10 cellular contexts compared by ENCODE assay signal in genomic region chr2:237931205-237931721, GRCh38. TPM values are rescaled to one million over a fixed set of nuclear protein-coding genes. Genes with fewer than 3 reads are reported as not detected.
DNase-seq lines count a peak whose midpoint lies in the region; ATAC-seq and TF ChIP-seq lines count a peak whose summit lies in the region.
"Had no signal": no experiment of that assay in that cellular context is flagged by ENCODE, and none has a peak within 500 bp of the region (broad histone marks: within the 10 kb centered on the region; RNA-seq: fewer than 3 reads in every experiment).

No MANE protein-coding gene starts in this region.

- intact Hi-C loops in activated CD4-positive, alpha-beta T cell treated with anti-CD3 and anti-CD28 coated beads, Interleukin-2, amount 10 ng/mL, durations not matched to agents 24 days and 14 days (cut with micrococcal nuclease): no loop called here
- intact Hi-C loops in lower lobe of right lung (cut with DNase I) (no loop called here), aorta (cut with DNase I) (loop anchor here in 1 of 2 donors (5.0 kb wide), 1 partner anchor 36 kb away; the partner anchor contains the start of gene UBE2F), PC-9 (cut with micrococcal nuclease; ENCODE audit: unreplicated experiment) (no loop called here)

- H3K36me3 ChIP-seq in lower lobe of right lung (no peaks in the 10 kb centered on the region), aorta (ENCODE audit: control insufficient read depth in 1 of 2, insufficient read depth in 2 of 2, low read length in 1 of 2) (no peaks in the 10 kb centered on the region), PC-9 (ENCODE audit: low read depth) (no peaks in the 10 kb centered on the region)

- peaks cover 13% of the 10 kb centered on the region; the same call in 1 of the 2 replicates for H3F3A ChIP-seq in PC-9 (ENCODE audit: insufficient read depth, low read depth)

- no peaks in the 10 kb centered on the region for H4K20me1 ChIP-seq in PC-9 (ENCODE audit: insufficient read depth)

- H3K9me3 ChIP-seq in lower lobe of right lung (no peaks in the 10 kb centered on the region), aorta (ENCODE audit: control insufficient read depth, low read length) (no peaks in the 10 kb centered on the region), PC-9 (ENCODE audit: insufficient read depth, low read depth) (0 out of 2 replicates have a peak, but pooled peaks cover 7% of the 10 kb centered on the region)

- POLR2A ChIA-PET in PC-9 (lab: Charles Lee; ENCODE audit: unreplicated experiment): interaction anchor here (0.6 kb wide), 1 partner anchor 329 kb away, joined by 6 read pairs; no protein-coding TSS in a partner anchor

- H3K27me3 ChIP-seq in lower lobe of right lung (ENCODE audit: low read depth) (no peaks in the 10 kb centered on the region), aorta (ENCODE audit: control insufficient read depth in 1 of 2, insufficient read depth in 2 of 2, low read length in 1 of 2) (no peaks in the 10 kb centered on the region), PC-9 (ENCODE audit: insufficient read depth, low read depth) (no peaks in the 10 kb centered on the region)

- H3K9me3 Mint-ChIP-seq in activated CD4-positive, alpha-beta T cell treated with anti-CD3 and anti-CD28 coated beads, Interleukin-2, amount 10 ng/mL, durations not matched to agents 24 days and 14 days: peaks cover 16% of the 10 kb centered on the region
- H3K9me3 Mint-ChIP-seq in immature natural killer cell: no peaks in the 10 kb centered on the region

- H3K27me3 Mint-ChIP-seq in activated CD4-positive, alpha-beta T cell treated with anti-CD3 and anti-CD28 coated beads, Interleukin-2, amount 10 ng/mL, durations not matched to agents 24 days and 14 days: no peaks in the 10 kb centered on the region
- peaks cover 0 to 6% (median 2%) of the 10 kb centered on the region in 3 donors for H3K27me3 Mint-ChIP-seq in immature natural killer cell (ENCODE audit: low read depth in 3 of 3)

- H3K9me2 ChIP-seq in PC-9 (ENCODE audit: insufficient read depth): no peaks in the 10 kb centered on the region

- H3K36me3 Mint-ChIP-seq in activated CD4-positive, alpha-beta T cell treated with anti-CD3 and anti-CD28 coated beads, Interleukin-2, amount 10 ng/mL, durations not matched to agents 24 days and 14 days (ENCODE audit: low read depth): no peaks in the 10 kb centered on the region
- H3K36me3 Mint-ChIP-seq in immature natural killer cell: no peaks in the 10 kb centered on the region
- H3K36me3 Mint-ChIP-seq: brain had no signal

- no peak overlapping the region for H3K27ac ChIP-seq in lower lobe of right lung
- H3K27ac ChIP-seq in aorta (ENCODE audit: low read depth in 1 of 2, low read length in 2 of 2): peak overlapping the region in 1 of 2 donors; percentile 67
- H3K27ac ChIP-seq in PC-9: no peak overlapping the region

- H3K4me1 Mint-ChIP-seq in activated CD4-positive, alpha-beta T cell treated with anti-CD3 and anti-CD28 coated beads, Interleukin-2, amount 10 ng/mL, durations not matched to agents 24 days and 14 days: peaks cover 29% of the 10 kb centered on the region
- peaks cover 30 to 33% of the 10 kb centered on the region in 2 donors for H3K4me1 Mint-ChIP-seq in immature natural killer cell

- ATAC-seq in lower lobe of right lung (peak; percentile 49 to 60), aorta (ENCODE audit: low FRiP score) (peak; percentile 15), GM21360 (IDR thresholded peaks at IDR 0.05; ENCODE audit: unreplicated experiment) (no peak)

- no peaks in the 10 kb centered on the region for H3K79me2 ChIP-seq in PC-9 (ENCODE audit: low read depth)

- H3K4me2 ChIP-seq in PC-9: no peak overlapping the region

- TF ChIP-seq CTCF in lower lobe of right lung (IDR thresholded peaks at IDR 0.05) (no peak), PC-9 (conservative IDR thresholded peaks at IDR 0.05) (no peak)

- H3K4me3 ChIP-seq in lower lobe of right lung (no peak overlapping the region), aorta (ENCODE audit: low read length in 2 of 2) (no peak overlapping the region), PC-9 (no peak overlapping the region)

- DNase-seq in activated CD4-positive, alpha-beta T cell treated with anti-CD3 and anti-CD28 coated beads, Interleukin-2, amount 10 ng/mL, durations not matched to agents 24 days and 14 days: no peak
- DNase-seq in activated CD4-positive, alpha-beta T cell treated with anti-CD3 and anti-CD28 coated beads for 48 hours: no peak
- DNase-seq in amniotic stem cell (lab: John Stamatoyannopoulos, UW) (peak; percentile 49), lower lobe of right lung (no peak), aorta (no peak), PC-9 (no peak), immature natural killer cell (no peak)
- DNase-seq: ACHN had no signal

- H3K4me1 ChIP-seq in lower lobe of right lung (peaks cover 7% of the 10 kb centered on the region), aorta (ENCODE audit: control insufficient read depth in 1 of 2, insufficient read depth in 2 of 2, low read length in 2 of 2) (peaks cover 0 to 2% of the 10 kb centered on the region in 2 donors), PC-9 (replicated peaks; ENCODE audit: insufficient read depth) (peaks cover 22% of the 10 kb centered on the region)

- no peak overlapping the region for H3K4me3 Mint-ChIP-seq in activated CD4-positive, alpha-beta T cell treated with anti-CD3 and anti-CD28 coated beads, Interleukin-2, amount 10 ng/mL, durations not matched to agents 24 days and 14 days
- no peak overlapping the region for H3K4me3 Mint-ChIP-seq in immature natural killer cell
- H3K4me3 Mint-ChIP-seq: brain had no signal

- H3K27ac Mint-ChIP-seq in activated CD4-positive, alpha-beta T cell treated with anti-CD3 and anti-CD28 coated beads, Interleukin-2, amount 10 ng/mL, durations not matched to agents 24 days and 14 days: peak overlapping the region; percentile 11
- H3K27ac Mint-ChIP-seq in immature natural killer cell: no peak overlapping the region
- H3K27ac Mint-ChIP-seq: brain had no signal

- 39% methylated on average over 9 of the region's 9 CpGs for WGBS in aorta, 2 donors

- CTCF ChIA-PET in PC-9 (lab: Charles Lee): no interaction called here

- H2AFZ ChIP-seq in PC-9: no peak overlapping the region

- BruUV-seq in PC-9 (replicated peaks; lab: Mats Ljungman, UMichigan): no TSS peak

RNA-seq across cellular contexts. Expression of gene UBE2F, which starts 35.6 kb away (rescaled TPM):
- 115 and 124 TPM in 2 replicates for total RNA-seq in activated CD4-positive, alpha-beta T cell treated with anti-CD3 and anti-CD28 coated beads, Interleukin-2, amount 10 ng/mL, durations not matched to agents 24 days and 14 days
- total RNA-seq in lower lobe of right lung: 59.5 TPM
- total RNA-seq in aorta: 10 to 100 TPM; 42.5 to 44.7 TPM
- polyA plus RNA-seq in aorta: 10 to 100 TPM; 40.0 to 53.3 TPM
- total RNA-seq in PC-9 (2021): 76.7 and 103 TPM in 2 replicates
- polyA plus RNA-seq in immature natural killer cell: 100 to 1,000 TPM; 274 to 339 (median 323) TPM
